ENCODE assay signal across 15 cellular contexts in the genomic region with DNA sequence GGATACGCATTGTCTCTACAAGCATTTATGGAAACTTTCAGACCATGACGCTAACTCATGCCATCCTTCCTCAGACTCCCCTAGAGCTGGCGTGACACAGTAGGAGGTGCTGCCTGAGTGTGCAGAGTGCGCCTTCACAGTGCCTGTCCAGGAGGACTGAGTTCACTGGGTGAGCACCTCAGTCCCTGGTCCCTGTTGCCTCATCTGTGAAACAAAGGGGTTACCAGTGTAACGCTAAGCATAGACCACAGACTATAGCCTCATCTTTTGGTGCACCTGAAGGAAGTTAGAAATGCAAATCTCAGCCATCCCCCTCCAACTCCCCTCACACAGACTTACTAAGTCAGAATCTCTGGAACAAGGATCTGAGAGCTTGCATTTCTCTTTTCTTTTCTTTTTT.
DNase-seq lines count a peak whose midpoint lies in the region; ATAC-seq, FAIRE-seq and TF ChIP-seq lines count a peak whose summit lies in the region.
"Had no signal": no experiment of that assay in that cellular context is flagged by ENCODE, and none has a peak within 500 bp of the region (broad histone marks: within the 10 kb centered on the region; RNA-seq: fewer than 3 reads in every experiment).

No MANE protein-coding gene starts in this region.

- peak; percentile 27; the same call in 1 of the 2 replicates for TF ChIP-seq RAD21 in GM12878 (IDR thresholded peaks at IDR 0.05; ENCODE audit: insufficient read depth, low read depth, low read length)

- DNase-seq in GM12878 (ENCODE audit: low read depth, low spot score), result peak; percentile 91
- DNase-seq in OCI-M2 (lab: John Stamatoyannopoulos, UW; ENCODE audit: unreplicated experiment), result no peak
- DNase-seq in NCI-H146 (lab: John Stamatoyannopoulos, UW), result no peak
- DNase-seq in Ammon's horn (ENCODE audit: low spot score), result no peak
- no peak for DNase-seq in left colon
- DNase-seq: activated T-cell treated with anti-CD3 and anti-CD28 coated beads, Interleukin-2, amount 50 U/mL, for 24 hours; brain microvascular endothelial cell; NCI-H1105 treated with DMSO at 0.1 percent for 48 hours; sigmoid colon had no signal

- peak overlapping the region; percentile 23 for H3K4me2 ChIP-seq in GM12878 (ENCODE audit: control insufficient read depth, insufficient read depth)

- H3K4me1 ChIP-seq in GM12878 (ENCODE audit: control insufficient read depth, insufficient read depth, low read length), result peaks cover 30% of the 10 kb centered on the region
- H3K4me1 ChIP-seq: sigmoid colon, vagina had no signal

- CTCF ChIA-PET in GM12878 (lab: Yijun Ruan, JAX), result interaction anchor here (1.1 to 1.3 kb wide), 2 partner anchors 368 to 370 kb away, joined by 3 read pairs; no protein-coding TSS in a partner anchor

- TF ChIP-seq POLR2A in GM12878 (IDR thresholded peaks at IDR 0.05; ENCODE audit: low read depth, low read length), result peak; percentile 73

- peak overlapping the region; percentile 2; the same call in 1 of the 2 replicates for H2AFZ ChIP-seq in GM12878 (ENCODE audit: control insufficient read depth, low read depth, low read length)

- H3K36me3 ChIP-seq in GM12878 (ENCODE audit: control insufficient read depth in 2 of 2, insufficient read depth in 2 of 2, low read length in 1 of 2), result no peaks in the 10 kb centered on the region
- H3K36me3 ChIP-seq: brain microvascular endothelial cell, sigmoid colon, vagina had no signal

- BruUV-seq in GM12878 (replicated peaks; lab: Mats Ljungman, UMichigan), result no TSS peak

- intact Hi-C loops in GM12878 (cut with micrococcal nuclease; ENCODE audit: unreplicated experiment) (no loop called here), left colon (cut with DNase I, micrococcal nuclease) (no loop called here)

- FAIRE-seq in GM12878 (lab: Jason Lieb, UNC), result peak; percentile 89
- FAIRE-seq: TTC549 had no signal

- H3K79me2 ChIP-seq in GM12878 (ENCODE audit: control insufficient read depth, insufficient read depth, low read length), result no peaks in the 10 kb centered on the region

- 1% methylated on average over 5 of the region's 5 CpGs for WGBS in GM12878 (ENCODE audit: insufficient coverage, insufficient replicate concordance, low lambda C conversion rate, missing lambda C conversion rate)

- RAD21 ChIA-PET in GM12878 (lab: Charles Lee; ENCODE audit: unreplicated experiment), result interaction anchor here (0.7 to 1.4 kb wide), 2 partner anchors 61 to 232 kb away, joined by 3 read pairs; no protein-coding TSS in a partner anchor

- peak overlapping the region; percentile 72 for H3K27ac ChIP-seq in GM12878 (ENCODE audit: control insufficient read depth, insufficient read depth)
- H3K27ac ChIP-seq: brain microvascular endothelial cell, epithelial cell of prostate, sigmoid colon, vagina had no signal

- no peaks in the 10 kb centered on the region for H4K20me1 ChIP-seq in GM12878 (ENCODE audit: control insufficient read depth, insufficient read depth)

- POLR2A ChIA-PET in GM12878 (lab: Charles Lee), result interaction anchor here (0.7 kb wide), 1 partner anchor 11 kb away, joined by 4 read pairs; no protein-coding TSS in a partner anchor

- SMC1A ChIA-PET in GM12878 (lab: Charles Lee; ENCODE audit: uncharacterized antibody, unreplicated experiment), result interaction anchor here (0.6 to 1.3 kb wide), 2 partner anchors 28 to 53 kb away, joined by 3 to 4 read pairs; no protein-coding TSS in a partner anchor

- TF ChIP-seq EP300 in GM12878 (IDR thresholded peaks at IDR 0.05; ENCODE audit: borderline replicate concordance in 1 of 2, control insufficient read depth in 1 of 2, low read depth in 2 of 2, low read length in 2 of 2), result no peak

- H3K27me3 ChIP-seq in GM12878 (replicated peaks in 1 of 2; ENCODE audit: control insufficient read depth in 2 of 2, insufficient read depth in 2 of 2, low read length in 1 of 2), result no peaks in the 10 kb centered on the region
- H3K27me3 ChIP-seq: brain microvascular endothelial cell, sigmoid colon, vagina had no signal

- peak; percentile 84 for ATAC-seq in GM18517 (IDR thresholded peaks at IDR 0.05; ENCODE audit: unreplicated experiment)
- ATAC-seq in GM21390 (IDR thresholded peaks at IDR 0.05; ENCODE audit: unreplicated experiment), result peak; percentile 78
- peak; percentile 81 for ATAC-seq in HG02981 (IDR thresholded peaks at IDR 0.05; ENCODE audit: unreplicated experiment)
- peak; percentile 92 for ATAC-seq in GM12878
- ATAC-seq in left colon, result no peak

- TF ChIP-seq CTCF in GM12878 (IDR thresholded peaks at IDR 0.05 in 2 of 3, conservative IDR thresholded peaks at IDR 0.05 in 1 of 3; ENCODE audit: control insufficient read depth in 2 of 3, extremely low read depth in 1 of 3, insufficient read depth in 1 of 3, low read depth in 3 of 3, low read length in 3 of 3), result no peak

- peak overlapping the region; percentile 13; the same call in 1 of the 2 replicates for H3K9ac ChIP-seq in GM12878 (ENCODE audit: control insufficient read depth, insufficient read depth, low read length)

- in situ Hi-C loops in GM12878 (cut with MboI), result no loop called here

- peak overlapping the region; percentile 44; the same call in 1 of the 2 replicates for H3K4me3 ChIP-seq in GM12878
- H3K4me3 ChIP-seq: sigmoid colon, vagina had no signal

- peaks cover 4% of the 10 kb centered on the region; the same call in 1 of the 3 replicates for H3K9me3 ChIP-seq in GM12878 (replicated peaks; ENCODE audit: control insufficient read depth, insufficient read depth, low read length)
- H3K9me3 ChIP-seq: sigmoid colon, vagina had no signal

TF ChIP-seq in GM12878, 131 proteins besides CTCF, POLR2A, EP300 and RAD21 (continues in another document):
- TF ChIP-seq BHLHE40 (IDR thresholded peaks at IDR 0.05; ENCODE audit: borderline replicate concordance in 1 of 2, low read depth in 2 of 2, low read length in 1 of 2), result 0 out of 4 replicates have a peak, but pooled peaks of 1 of the 2 experiments have one; percentile 13
- TF ChIP-seq NFYA (IDR thresholded peaks at IDR 0.05; ENCODE audit: borderline replicate concordance, low read depth, low read length), result no peak
- no peak for TF ChIP-seq CBFB (IDR thresholded peaks at IDR 0.05; ENCODE audit: low read depth)
- no peak for TF ChIP-seq BRCA1 (IDR thresholded peaks at IDR 0.05; ENCODE audit: low read depth, low read length)
- no peak for TF ChIP-seq RCOR1 (conservative IDR thresholded peaks at IDR 0.05; ENCODE audit: low read depth, low read length)
- peak; percentile 86 for TF ChIP-seq POU2F2 (IDR thresholded peaks at IDR 0.05; ENCODE audit: borderline replicate concordance, low read depth, low read length)
- TF ChIP-seq, protein P1, sequence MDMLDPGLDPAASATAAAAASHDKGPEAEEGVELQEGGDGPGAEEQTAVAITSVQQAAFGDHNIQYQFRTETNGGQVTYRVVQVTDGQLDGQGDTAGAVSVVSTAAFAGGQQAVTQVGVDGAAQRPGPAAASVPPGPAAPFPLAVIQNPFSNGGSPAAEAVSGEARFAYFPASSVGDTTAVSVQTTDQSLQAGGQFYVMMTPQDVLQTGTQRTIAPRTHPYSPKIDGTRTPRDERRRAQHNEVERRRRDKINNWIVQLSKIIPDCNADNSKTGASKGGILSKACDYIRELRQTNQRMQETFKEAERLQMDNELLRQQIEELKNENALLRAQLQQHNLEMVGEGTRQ (IDR thresholded peaks at IDR 0.05; ENCODE audit: borderline replicate concordance, low read depth, low read length), result no peak
- TF ChIP-seq BCLAF1 (IDR thresholded peaks at IDR 0.05), result no peak
- TF ChIP-seq SP1 (IDR thresholded peaks at IDR 0.05; ENCODE audit: low read depth, low read length), result no peak
- no peak for TF ChIP-seq YBX1 (IDR thresholded peaks at IDR 0.05)
- TF ChIP-seq, protein P2, sequence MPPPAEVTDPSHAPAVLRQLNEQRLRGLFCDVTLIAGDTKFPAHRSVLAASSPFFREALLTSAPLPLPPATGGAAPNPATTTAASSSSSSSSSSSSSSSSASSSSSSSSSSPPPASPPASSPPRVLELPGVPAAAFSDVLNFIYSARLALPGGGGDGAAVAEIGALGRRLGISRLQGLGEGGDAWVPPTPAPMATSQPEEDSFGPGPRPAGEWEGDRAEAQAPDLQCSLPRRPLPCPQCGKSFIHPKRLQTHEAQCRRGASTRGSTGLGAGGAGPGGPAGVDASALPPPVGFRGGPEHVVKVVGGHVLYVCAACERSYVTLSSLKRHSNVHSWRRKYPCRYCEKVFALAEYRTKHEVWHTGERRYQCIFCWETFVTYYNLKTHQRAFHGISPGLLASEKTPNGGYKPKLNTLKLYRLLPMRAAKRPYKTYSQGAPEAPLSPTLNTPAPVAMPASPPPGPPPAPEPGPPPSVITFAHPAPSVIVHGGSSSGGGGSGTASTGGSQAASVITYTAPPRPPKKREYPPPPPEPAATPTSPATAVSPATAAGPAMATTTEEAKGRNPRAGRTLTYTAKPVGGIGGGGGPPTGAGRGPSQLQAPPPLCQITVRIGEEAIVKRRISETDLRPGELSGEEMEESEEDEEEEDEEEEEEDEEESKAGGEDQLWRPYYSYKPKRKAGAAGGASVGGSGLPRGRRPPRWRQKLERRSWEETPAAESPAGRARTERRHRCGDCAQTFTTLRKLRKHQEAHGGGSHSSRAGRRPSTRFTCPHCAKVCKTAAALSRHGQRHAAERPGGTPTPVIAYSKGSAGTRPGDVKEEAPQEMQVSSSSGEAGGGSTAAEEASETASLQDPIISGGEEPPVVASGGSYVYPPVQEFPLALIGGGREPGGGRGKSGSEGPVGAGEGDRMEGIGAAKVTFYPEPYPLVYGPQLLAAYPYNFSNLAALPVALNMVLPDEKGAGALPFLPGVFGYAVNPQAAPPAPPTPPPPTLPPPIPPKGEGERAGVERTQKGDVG (CRISPR knock-in tag; IDR thresholded peaks at IDR 0.05), result no peak
